9 cellular contexts compared by ENCODE assay signal in genomic region chr1:210360852-210361477, GRCh38. TPM values are rescaled to one million over a fixed set of nuclear protein-coding genes. Genes with fewer than 3 reads are reported as not detected.
A peak's percentile ranks its signal among the peaks of the same experiment; 100 is the strongest.
DNase-seq lines count a peak whose midpoint lies in the region; ATAC-seq and TF ChIP-seq lines count a peak whose summit lies in the region.
"Had no signal": no experiment of that assay in that cellular context is flagged by ENCODE, and none has a peak within 500 bp of the region (broad histone marks: within the 10 kb centered on the region; RNA-seq: fewer than 3 reads in every experiment).

No MANE protein-coding gene starts in this region.

- ATAC-seq in activated CD4-positive, alpha-beta T cell treated with anti-CD3 and anti-CD28 coated beads for 36 hours, result peak; percentile 68
- ATAC-seq in HG03097 (IDR thresholded peaks at IDR 0.05; ENCODE audit: low FRiP score, unreplicated experiment) (peak; percentile 50), HG03565 (IDR thresholded peaks at IDR 0.05; ENCODE audit: unreplicated experiment) (no peak)

- no peaks in the 10 kb centered on the region for H3K27me3 Mint-ChIP-seq in activated CD4-positive, alpha-beta T cell treated with anti-CD3 and anti-CD28 coated beads for 36 hours
- no peaks in the 10 kb centered on the region for H3K27me3 Mint-ChIP-seq in activated CD4-positive, alpha-beta T cell treated with anti-CD3 and anti-CD28 coated beads, Interleukin-2, amount 10 ng/mL, durations not matched to agents 7 days and 5 days

- no peaks in the 10 kb centered on the region for H3K36me3 Mint-ChIP-seq in activated CD4-positive, alpha-beta T cell treated with anti-CD3 and anti-CD28 coated beads for 36 hours (ENCODE audit: low read depth)
- no peaks in the 10 kb centered on the region for H3K36me3 Mint-ChIP-seq in activated CD4-positive, alpha-beta T cell treated with anti-CD3 and anti-CD28 coated beads, Interleukin-2, amount 10 ng/mL, durations not matched to agents 7 days and 5 days (ENCODE audit: low read depth)
- H3K36me3 Mint-ChIP-seq: activated naive CD4-positive, alpha-beta T cell treated with anti-CD3 and anti-CD28 coated beads, Interleukin-2, amount 50 U/mL, for 72 hours had no signal

- no peaks in the 10 kb centered on the region for H3K79me2 ChIP-seq in fibroblast of lung (ENCODE audit: control insufficient read depth, insufficient read depth, low read length)
- no peaks in the 10 kb centered on the region for H3K79me2 ChIP-seq in parathyroid adenoma

- H3K4me2 ChIP-seq in fibroblast of lung (ENCODE audit: extremely low read depth, insufficient read depth, low read length), result no peak overlapping the region
- H3K4me2 ChIP-seq in parathyroid adenoma (ENCODE audit: low read length), result no peak overlapping the region

- CTCF ChIA-PET in activated CD4-positive, alpha-beta T cell treated with anti-CD3 and anti-CD28 coated beads for 36 hours (lab: Charles Lee), result interaction anchor here (0.6 to 2.3 kb wide), 10 partner anchors 10 to 48 kb away, joined by 3 to 11 read pairs (median 5); no protein-coding TSS in a partner anchor
- CTCF ChIA-PET in activated CD4-positive, alpha-beta T cell treated with anti-CD3 and anti-CD28 coated beads, Interleukin-2, amount 10 ng/mL, durations not matched to agents 7 days and 5 days (lab: Charles Lee), result interaction anchor here (0.8 to 1.1 kb wide), 2 partner anchors 20 to 24 kb away, joined by 3 to 4 read pairs; no protein-coding TSS in a partner anchor

- no peak overlapping the region for H2AFZ ChIP-seq in fibroblast of lung (ENCODE audit: low read length)
- no peak overlapping the region for H2AFZ ChIP-seq in parathyroid adenoma

- DNase-seq in activated CD4-positive, alpha-beta T cell treated with anti-CD3 and anti-CD28 coated beads for 36 hours, result no peak
- DNase-seq in activated CD4-positive, alpha-beta T cell treated with anti-CD3 and anti-CD28 coated beads, Interleukin-2, amount 50 U/mL, for 4 hours, result no peak
- DNase-seq in RPMI8226, result peak; percentile 37
- peak; percentile 61 to 79 for DNase-seq in fibroblast of lung (ENCODE audit: low read depth in 2 of 2)
- DNase-seq in activated CD4-positive, alpha-beta T cell treated with anti-CD3 and anti-CD28 coated beads, Interleukin-2, amount 10 ng/mL, durations not matched to agents 7 days and 5 days, result no peak

- H3K4me1 ChIP-seq in fibroblast of lung (ENCODE audit: control insufficient read depth, extremely low read depth, insufficient read depth, low read length) (peaks cover 6% of the 10 kb centered on the region), parathyroid adenoma (no peaks in the 10 kb centered on the region)

- H3K4me3 ChIP-seq in fibroblast of lung (replicated peaks in 1 of 4; ENCODE audit: control extremely low read depth in 1 of 4, insufficient read depth in 1 of 4, low read depth in 3 of 4, low read length in 4 of 4) (no peak overlapping the region), parathyroid adenoma (ENCODE audit: low read depth, low read length) (no peak overlapping the region)

- TF ChIP-seq CTCF in fibroblast of lung (conservative IDR thresholded peaks at IDR 0.05 in 1 of 2, IDR thresholded peaks at IDR 0.05 in 1 of 2; ENCODE audit: low read depth in 1 of 2, low read length in 2 of 2) (peak; percentile 75 to 80), parathyroid adenoma (IDR thresholded peaks at IDR 0.05) (peak; percentile 40)

- H3K27ac ChIP-seq in fibroblast of lung (ENCODE audit: insufficient read depth, low read length) (no peak overlapping the region), parathyroid adenoma (no peak overlapping the region)

- no peaks in the 10 kb centered on the region for H3K9me3 Mint-ChIP-seq in activated CD4-positive, alpha-beta T cell treated with anti-CD3 and anti-CD28 coated beads for 36 hours (ENCODE audit: low read depth)
- no peaks in the 10 kb centered on the region for H3K9me3 Mint-ChIP-seq in activated CD4-positive, alpha-beta T cell treated with anti-CD3 and anti-CD28 coated beads, Interleukin-2, amount 10 ng/mL, durations not matched to agents 7 days and 5 days
- H3K9me3 Mint-ChIP-seq: activated naive CD4-positive, alpha-beta T cell treated with anti-CD3 and anti-CD28 coated beads, Interleukin-2, amount 50 U/mL, for 72 hours had no signal

- no peaks in the 10 kb centered on the region for H4K20me1 ChIP-seq in fibroblast of lung (ENCODE audit: control insufficient read depth, extremely low read depth, insufficient read depth, low read length)

- H3K9ac ChIP-seq in fibroblast of lung (ENCODE audit: insufficient read depth, low read length) (no peak overlapping the region), parathyroid adenoma (no peak overlapping the region)

- intact Hi-C loops in activated CD4-positive, alpha-beta T cell treated with anti-CD3 and anti-CD28 coated beads for 36 hours (cut with DNase I, micrococcal nuclease), result loop anchor here (1.0 to 5.0 kb wide), 2 partner anchors 39 to 41 kb away; no protein-coding TSS in a partner anchor

- POLR2A ChIA-PET in activated CD4-positive, alpha-beta T cell treated with anti-CD3 and anti-CD28 coated beads for 36 hours (lab: Charles Lee), result interaction anchor here (3.9 kb wide), 1 partner anchor 13 kb away, joined by 22 read pairs; no protein-coding TSS in a partner anchor
- POLR2A ChIA-PET in activated CD4-positive, alpha-beta T cell treated with anti-CD3 and anti-CD28 coated beads, Interleukin-2, amount 10 ng/mL, durations not matched to agents 7 days and 5 days (lab: Charles Lee), result no interaction called here

- H3K9me3 ChIP-seq in fibroblast of lung (ENCODE audit: control insufficient read depth, insufficient read depth, low read depth, low read length) (no peaks in the 10 kb centered on the region), parathyroid adenoma (ENCODE audit: control insufficient read depth, low read length) (no peaks in the 10 kb centered on the region)

- H3K4me1 Mint-ChIP-seq in activated CD4-positive, alpha-beta T cell treated with anti-CD3 and anti-CD28 coated beads for 36 hours, result peaks cover 7% of the 10 kb centered on the region
- H3K4me1 Mint-ChIP-seq in activated CD4-positive, alpha-beta T cell treated with anti-CD3 and anti-CD28 coated beads, Interleukin-2, amount 10 ng/mL, durations not matched to agents 7 days and 5 days, result peaks cover 7% of the 10 kb centered on the region

- no peaks in the 10 kb centered on the region for H3K27me3 ChIP-seq in fibroblast of lung (ENCODE audit: control insufficient read depth, insufficient read depth, low read length)
- H3K27me3 ChIP-seq in parathyroid adenoma (ENCODE audit: control insufficient read depth, insufficient read depth, low read length), result no peaks in the 10 kb centered on the region

- no peaks in the 10 kb centered on the region for H3K36me3 ChIP-seq in fibroblast of lung (ENCODE audit: control insufficient read depth, insufficient read depth, low read length)
- H3K36me3 ChIP-seq in parathyroid adenoma (ENCODE audit: control insufficient read depth, insufficient read depth, low read length), result no peaks in the 10 kb centered on the region

- H3K27ac Mint-ChIP-seq in activated CD4-positive, alpha-beta T cell treated with anti-CD3 and anti-CD28 coated beads for 36 hours, result no peak overlapping the region
- no peak overlapping the region for H3K27ac Mint-ChIP-seq in activated CD4-positive, alpha-beta T cell treated with anti-CD3 and anti-CD28 coated beads, Interleukin-2, amount 10 ng/mL, durations not matched to agents 7 days and 5 days
- H3K27ac Mint-ChIP-seq: activated naive CD4-positive, alpha-beta T cell treated with anti-CD3 and anti-CD28 coated beads, Interleukin-2, amount 50 U/mL, for 72 hours had no signal

- H3K4me3 Mint-ChIP-seq in activated CD4-positive, alpha-beta T cell treated with anti-CD3 and anti-CD28 coated beads for 36 hours, result no peak overlapping the region
- H3K4me3 Mint-ChIP-seq in activated CD4-positive, alpha-beta T cell treated with anti-CD3 and anti-CD28 coated beads, Interleukin-2, amount 10 ng/mL, durations not matched to agents 7 days and 5 days, result no peak overlapping the region

RNA-seq across cellular contexts. Expression of gene HHAT, which starts 32.3 kb away (rescaled TPM):
- under 1 TPM; 0.82 to 0.84 TPM for total RNA-seq in activated CD4-positive, alpha-beta T cell treated with anti-CD3 and anti-CD28 coated beads for 36 hours
- 2.3 and 4.8 TPM in 2 replicates for total RNA-seq in fibroblast of lung
- 1.3 and 3.6 TPM in 2 replicates for polyA plus RNA-seq in fibroblast of lung
- 1.3 and 2.7 TPM in 2 replicates for polyA plus RNA-seq in fibroblast of lung (2012)
- polyA minus RNA-seq in fibroblast of lung (ENCODE audit: low replicate concordance), result 2.0 and 3.0 TPM in 2 replicates
- 1 to 10 TPM; 1.3 to 1.5 TPM for total RNA-seq in activated CD4-positive, alpha-beta T cell treated with anti-CD3 and anti-CD28 coated beads, Interleukin-2, amount 10 ng/mL, durations not matched to agents 7 days and 5 days

Comparison
In these comparisons a context has a peak if more than half of its experiments do, and no peak if none do; other contexts are left out.
1. DNase-seq: peak in RPMI8226 (single experiment) and fibroblast of lung (2 of 2); none in activated CD4-positive, alpha-beta T cell treated with anti-CD3 and anti-CD28 coated beads for 36 hours (single experiment), activated CD4-positive, alpha-beta T cell treated with anti-CD3 and anti-CD28 coated beads, Interleukin-2, amount 50 U/mL, for 4 hours (0 of 2) and activated CD4-positive, alpha-beta T cell treated with anti-CD3 and anti-CD28 coated beads, Interleukin-2, amount 10 ng/mL, durations not matched to agents 7 days and 5 days (single experiment).